Comparison of ENCODE assay signal across 13 cellular contexts in the genomic region with DNA sequence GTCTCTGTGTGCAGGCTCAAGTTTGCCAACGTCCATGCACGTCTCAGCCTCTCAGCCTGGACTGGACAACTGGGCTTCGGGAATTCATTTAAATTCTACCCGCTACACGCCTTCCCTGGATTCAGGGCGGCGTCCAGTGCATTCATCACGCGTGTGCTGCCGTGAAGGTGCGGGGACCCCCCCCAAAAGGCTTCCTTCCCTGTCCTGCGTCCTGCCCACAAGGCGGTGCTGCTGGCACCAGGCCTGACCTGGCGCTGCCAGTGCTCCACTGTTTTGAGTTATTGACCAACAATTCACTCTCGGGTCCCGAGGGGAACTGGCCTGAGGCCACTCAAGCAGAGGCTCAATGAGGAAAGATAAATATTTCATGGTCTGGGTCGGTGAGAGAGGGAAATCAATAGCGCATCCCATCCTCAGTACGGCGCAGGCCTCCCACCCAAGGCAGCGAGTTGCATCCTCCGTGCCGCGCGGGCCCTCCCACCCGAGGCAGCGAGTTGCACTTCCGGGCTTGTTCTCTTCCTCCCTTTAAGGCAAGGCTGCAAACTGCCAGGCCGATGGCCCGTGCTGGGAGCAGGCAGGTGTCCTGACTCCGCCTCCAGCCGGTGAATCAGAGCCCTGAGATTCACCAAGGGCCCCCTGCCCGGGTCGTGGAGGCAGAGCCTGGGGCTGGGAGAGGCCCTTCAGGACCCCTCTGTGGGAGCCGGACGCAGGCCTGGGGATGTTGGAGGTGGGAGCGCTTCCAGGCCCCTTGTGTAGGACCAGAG. TPM values are rescaled to one million over a fixed set of nuclear protein-coding genes. Genes with fewer than 3 reads are reported as not detected.
DNase-seq lines count a peak whose midpoint lies in the region; ATAC-seq and TF ChIP-seq lines count a peak whose summit lies in the region.
"Had no signal": no experiment of that assay in that cellular context is flagged by ENCODE, and none has a peak within 500 bp of the region (broad histone marks: within the 10 kb centered on the region; RNA-seq: fewer than 3 reads in every experiment).

No MANE protein-coding gene starts in this region.

- no peaks in the 10 kb centered on the region for H3K9me3 Mint-ChIP-seq in activated T-cell treated with anti-CD3 and anti-CD28 coated beads, Interleukin-2, amount 50 U/mL, for 4 hours
- no peaks in the 10 kb centered on the region for H3K9me3 Mint-ChIP-seq in activated T-cell treated with anti-CD3 and anti-CD28 coated beads, Interleukin-2, amount 50 U/mL, for 24 hours
- H3K9me3 Mint-ChIP-seq in H9 = no peaks in the 10 kb centered on the region
- no peaks in the 10 kb centered on the region for H3K9me3 Mint-ChIP-seq in activated naive CD8-positive, alpha-beta T cell treated with anti-CD3 and anti-CD28 coated beads for 36 hours
- no peaks in the 10 kb centered on the region for H3K9me3 Mint-ChIP-seq in type B pancreatic cell
- H3K9me3 Mint-ChIP-seq: naive B cell had no signal

- H2BK15ac ChIP-seq in H9 (ENCODE audit: low read depth, low read length) = no peak overlapping the region; the same call in 1 of the 2 replicates
- peak overlapping the region; percentile 91 for H2BK15ac ChIP-seq in neuronal stem cell (ENCODE audit: low read length)

- H3K27ac ChIP-seq in H9 (ENCODE audit: insufficient read length, low read depth, low read length) (no peak overlapping the region), neuronal stem cell (replicated peaks; ENCODE audit: low read length) (no peak overlapping the region), MM.1S (ENCODE audit: low read length) (no peak overlapping the region)
- H3K27ac ChIP-seq: Peyer's patch, uterus had no signal

- H2BK120ac ChIP-seq in H9 (ENCODE audit: low read depth, low read length, poor library complexity, severe bottlenecking) (no peak overlapping the region), neuronal stem cell (ENCODE audit: low read depth, low read length) (peak overlapping the region; percentile 43)

- H3K4me3 Mint-ChIP-seq in activated T-cell treated with anti-CD3 and anti-CD28 coated beads, Interleukin-2, amount 50 U/mL, for 4 hours = no peak overlapping the region
- no peak overlapping the region for H3K4me3 Mint-ChIP-seq in activated T-cell treated with anti-CD3 and anti-CD28 coated beads, Interleukin-2, amount 50 U/mL, for 24 hours
- H3K4me3 Mint-ChIP-seq in H9 (no peak overlapping the region; a peak in 1 of 5 replicates), type B pancreatic cell (no peak overlapping the region)
- H3K4me3 Mint-ChIP-seq in activated naive CD8-positive, alpha-beta T cell treated with anti-CD3 and anti-CD28 coated beads for 36 hours = peak overlapping the region; percentile 51

- H3K4me3 ChIP-seq in neuronal stem cell (ENCODE audit: low read length in 2 of 2) (no peak overlapping the region), MM.1S (ENCODE audit: low read length) (no peak overlapping the region)
- H3K4me3 ChIP-seq: Peyer's patch, uterus had no signal

- no peak overlapping the region for H3K56ac ChIP-seq in H9 (ENCODE audit: insufficient read length, low read depth, low read length)

- WGBS in H9 (ENCODE audit: extremely low coverage, insufficient read length, low lambda C conversion rate) = no CpG with 5 or more reads among the region's 37 CpGs
- no CpG with 5 or more reads among the region's 37 CpGs for WGBS in neuronal stem cell (ENCODE audit: extremely low coverage in 2 of 2, insufficient read length in 2 of 2, insufficient replicate concordance in 1 of 2), 2 donors

- H2AK5ac ChIP-seq in H9 (ENCODE audit: insufficient read length, low read length) = no peak overlapping the region
- H2AK5ac ChIP-seq in neuronal stem cell (ENCODE audit: low read depth, low read length) = peak overlapping the region; percentile 96

- H4K20me1 ChIP-seq in H9 (ENCODE audit: control insufficient read depth, insufficient read depth, insufficient read length) (no peaks in the 10 kb centered on the region), MM.1S (ENCODE audit: insufficient read depth, low read length) (no peaks in the 10 kb centered on the region)

- H3K79me2 ChIP-seq in H9 (ENCODE audit: insufficient read depth, low read length) (no peaks in the 10 kb centered on the region), MM.1S (ENCODE audit: low read length) (no peaks in the 10 kb centered on the region)

- peaks cover 3% of the 10 kb centered on the region; the same call in 1 of the 2 replicates for H3K4me1 ChIP-seq in H9 (ENCODE audit: insufficient read depth, low read length)
- peaks cover 28 to 32% of the 10 kb centered on the region in 2 donors for H3K4me1 ChIP-seq in neuronal stem cell (ENCODE audit: control insufficient read depth in 2 of 2, insufficient read depth in 1 of 2, low read depth in 1 of 2, low read length in 2 of 2)
- no peaks in the 10 kb centered on the region for H3K4me1 ChIP-seq in MM.1S (ENCODE audit: low read length)

- TF ChIP-seq CTCF in H9 (conservative IDR thresholded peaks at IDR 0.05) = no peak
- TF ChIP-seq CTCF in MM.1S (IDR thresholded peaks at IDR 0.05; ENCODE audit: low read length) = no peak
- TF ChIP-seq CTCF in type B pancreatic cell (conservative IDR thresholded peaks at IDR 0.05) = no peak

- H3K9me2 ChIP-seq in MM.1S (replicated peaks; ENCODE audit: insufficient read depth, low read length) = no peaks in the 10 kb centered on the region

- H3T11ph ChIP-seq in H9 (ENCODE audit: low read length) = no peak overlapping the region

- no peak for DNase-seq in activated T-cell treated with anti-CD3 and anti-CD28 coated beads, Interleukin-2, amount 50 U/mL, for 4 hours
- DNase-seq in activated T-cell treated with anti-CD3 and anti-CD28 coated beads, Interleukin-2, amount 50 U/mL, for 24 hours = no peak
- DNase-seq in H9 (peak; percentile 74), neuronal stem cell (ENCODE audit: low spot score) (no peak), NCI-H1417 (lab: John Stamatoyannopoulos, UW) (no peak), MM.1S (no peak), type B pancreatic cell (ENCODE audit: extremely low spot score, unreplicated experiment) (no peak)
- DNase-seq in activated naive CD8-positive, alpha-beta T cell treated with anti-CD3 and anti-CD28 coated beads for 36 hours = peak; percentile 56
- DNase-seq: naive B cell, uterus had no signal

- H3K27me3 Mint-ChIP-seq in activated T-cell treated with anti-CD3 and anti-CD28 coated beads, Interleukin-2, amount 50 U/mL, for 4 hours (ENCODE audit: low read depth) = peaks cover 40% of the 10 kb centered on the region
- H3K27me3 Mint-ChIP-seq in activated T-cell treated with anti-CD3 and anti-CD28 coated beads, Interleukin-2, amount 50 U/mL, for 24 hours = peaks cover 63% of the 10 kb centered on the region
- H3K27me3 Mint-ChIP-seq in H9 (ENCODE audit: low read depth) (peaks cover 24% of the 10 kb centered on the region), type B pancreatic cell (peaks cover 51% of the 10 kb centered on the region)
- H3K27me3 Mint-ChIP-seq in activated naive CD8-positive, alpha-beta T cell treated with anti-CD3 and anti-CD28 coated beads for 36 hours = peaks cover 17% of the 10 kb centered on the region

- H3K9me3 ChIP-seq in H9 (ENCODE audit: control insufficient read depth, low read depth, low read length) = no peaks in the 10 kb centered on the region
- no peaks in the 10 kb centered on the region for H3K9me3 ChIP-seq in neuronal stem cell (replicated peaks in 1 of 2; ENCODE audit: control insufficient read depth in 2 of 2, insufficient read depth in 1 of 2, low read depth in 1 of 2, low read length in 2 of 2)
- no peaks in the 10 kb centered on the region for H3K9me3 ChIP-seq in MM.1S (replicated peaks; ENCODE audit: insufficient read depth, low read length)
- H3K9me3 ChIP-seq: Peyer's patch, uterus had no signal

- H2AFZ ChIP-seq in H9 (ENCODE audit: low read length) (no peak overlapping the region), neuronal stem cell (ENCODE audit: low read length) (peak overlapping the region; percentile 76), MM.1S (ENCODE audit: low read length) (no peak overlapping the region)

- no peaks in the 10 kb centered on the region for H3F3A ChIP-seq in MM.1S (ENCODE audit: insufficient read depth, low read length)

- peak overlapping the region; percentile 21 for H3K18ac ChIP-seq in H9 (ENCODE audit: insufficient read length, low read depth, low read length)
- peak overlapping the region; percentile 93 for H3K18ac ChIP-seq in neuronal stem cell (ENCODE audit: low read length)

- H3K27ac Mint-ChIP-seq in activated T-cell treated with anti-CD3 and anti-CD28 coated beads, Interleukin-2, amount 50 U/mL, for 24 hours = no peak overlapping the region
- H3K27ac Mint-ChIP-seq in H9 (peak overlapping the region in 1 of 3 experiments; percentile 49; a peak in 1 of 7 replicates), type B pancreatic cell (no peak overlapping the region)
- H3K27ac Mint-ChIP-seq in activated naive CD8-positive, alpha-beta T cell treated with anti-CD3 and anti-CD28 coated beads for 36 hours = no peak overlapping the region

- H2BK5ac ChIP-seq in H9 (ENCODE audit: insufficient read length, low read length) (no peak overlapping the region), neuronal stem cell (ENCODE audit: low read length) (no peak overlapping the region)

- H3K36me3 ChIP-seq in neuronal stem cell (replicated peaks in 1 of 2; ENCODE audit: control insufficient read depth in 2 of 2, insufficient read depth in 2 of 2, low read length in 2 of 2) (no peaks in the 10 kb centered on the region), MM.1S (replicated peaks; ENCODE audit: insufficient read depth, low read length) (no peaks in the 10 kb centered on the region)
- H3K36me3 ChIP-seq: Peyer's patch, uterus had no signal

- no peaks in the 10 kb centered on the region for H3K36me3 Mint-ChIP-seq in activated T-cell treated with anti-CD3 and anti-CD28 coated beads, Interleukin-2, amount 50 U/mL, for 4 hours (ENCODE audit: insufficient read depth)
- no peaks in the 10 kb centered on the region for H3K36me3 Mint-ChIP-seq in activated T-cell treated with anti-CD3 and anti-CD28 coated beads, Interleukin-2, amount 50 U/mL, for 24 hours (ENCODE audit: low read depth)
- H3K36me3 Mint-ChIP-seq in H9 (ENCODE audit: insufficient read depth in 1 of 3, low read depth in 3 of 3) (no peaks in the 10 kb centered on the region), type B pancreatic cell (no peaks in the 10 kb centered on the region)
- no peaks in the 10 kb centered on the region for H3K36me3 Mint-ChIP-seq in activated naive CD8-positive, alpha-beta T cell treated with anti-CD3 and anti-CD28 coated beads for 36 hours
- H3K36me3 Mint-ChIP-seq: naive B cell had no signal

- H3K4me1 Mint-ChIP-seq in activated T-cell treated with anti-CD3 and anti-CD28 coated beads, Interleukin-2, amount 50 U/mL, for 4 hours (ENCODE audit: low read depth) = peaks cover 13% of the 10 kb centered on the region
- peaks cover 19% of the 10 kb centered on the region for H3K4me1 Mint-ChIP-seq in activated T-cell treated with anti-CD3 and anti-CD28 coated beads, Interleukin-2, amount 50 U/mL, for 24 hours (ENCODE audit: low read depth)
- H3K4me1 Mint-ChIP-seq in H9 = peaks cover 35 to 55% of the 10 kb centered on the region in 2 experiments
- H3K4me1 Mint-ChIP-seq in activated naive CD8-positive, alpha-beta T cell treated with anti-CD3 and anti-CD28 coated beads for 36 hours = peaks cover 18% of the 10 kb centered on the region
- peaks cover 7% of the 10 kb centered on the region for H3K4me1 Mint-ChIP-seq in type B pancreatic cell (ENCODE audit: unreplicated experiment)

- H3K23ac ChIP-seq in H9 (ENCODE audit: insufficient read length, low read depth, low read length) (no peak overlapping the region), neuronal stem cell (ENCODE audit: low read depth, low read length, poor library complexity) (no peak overlapping the region)

- no peak overlapping the region for H4K5ac ChIP-seq in H9 (ENCODE audit: insufficient read length, low read depth, low read length)

- H3K79me1 ChIP-seq in H9 (ENCODE audit: insufficient read depth, low read depth, low read length, poor library complexity, severe bottlenecking) (no peaks in the 10 kb centered on the region), neuronal stem cell (ENCODE audit: low read depth, low read length) (no peaks in the 10 kb centered on the region)

- H4K8ac ChIP-seq in H9 (replicated peaks; ENCODE audit: insufficient read length, low read depth, low read length) = no peak overlapping the region
- H4K8ac ChIP-seq in neuronal stem cell (ENCODE audit: low read depth, low read length) = no peak overlapping the region

- H3K4me2 ChIP-seq in H9 (ENCODE audit: insufficient read depth, insufficient read length, low read length) (no peak overlapping the region), neuronal stem cell (ENCODE audit: insufficient read depth, low read length, poor library complexity, severe bottlenecking) (no peak overlapping the region), MM.1S (ENCODE audit: low read depth, low read length) (no peak overlapping the region)

- H3K14ac ChIP-seq in H9 (ENCODE audit: insufficient read depth, low read length) (peak overlapping the region; percentile 52; the same call in 1 of the 2 replicates), neuronal stem cell (ENCODE audit: low read length) (peak overlapping the region; percentile 79)

- no peak overlapping the region for H2BK20ac ChIP-seq in H9 (ENCODE audit: low read depth, low read length, poor library complexity, severe bottlenecking)

- peak; percentile 21 to 33 for ATAC-seq in activated T-cell treated with anti-CD3 and anti-CD28 coated beads, Interleukin-2, amount 50 U/mL, for 4 hours

- H3K27me3 ChIP-seq in H9 (ENCODE audit: insufficient read depth, low read length) (no peaks in the 10 kb centered on the region; the same call in 1 of the 2 replicates), neuronal stem cell (ENCODE audit: control insufficient read depth in 3 of 3, insufficient read depth in 3 of 3, low read depth in 1 of 3, low read length in 3 of 3) (peaks cover 0 to 19% (median 12%) of the 10 kb centered on the region in 3 experiments), MM.1S (replicated peaks; ENCODE audit: insufficient read depth, low read length) (peaks cover 89% of the 10 kb centered on the region)

- H4K91ac ChIP-seq in H9 (ENCODE audit: insufficient read length, low read depth, low read length) (no peak overlapping the region), neuronal stem cell (ENCODE audit: low read depth, low read length, poor library complexity) (no peak overlapping the region)

- H2BK12ac ChIP-seq in H9 (ENCODE audit: insufficient read length, low read depth, low read length) (no peak overlapping the region), neuronal stem cell (ENCODE audit: low read length) (peak overlapping the region; percentile 80)

- H3K23me2 ChIP-seq in H9 (ENCODE audit: insufficient read length, low read depth, low read length, poor library complexity, severe bottlenecking) = peaks cover 4% of the 10 kb centered on the region

- H3K9ac ChIP-seq in H9 (ENCODE audit: extremely low read depth, insufficient read length, low read length) = no peak overlapping the region
- H3K9ac ChIP-seq in neuronal stem cell (ENCODE audit: low read depth, low read length, poor library complexity) = peak overlapping the region; percentile 24
- H3K9ac ChIP-seq in MM.1S (ENCODE audit: low read length) = no peak overlapping the region

- H3K4ac ChIP-seq in H9 (ENCODE audit: low read depth, low read length) = no peak overlapping the region
- H3K4ac ChIP-seq in neuronal stem cell (ENCODE audit: low read length) = no peak overlapping the region

RNA-seq across cellular contexts. Expression of a gene that starts 22.8 kb away (rescaled TPM):
- not detected for total RNA-seq in activated T-cell treated with anti-CD3 and anti-CD28 coated beads, Interleukin-2, amount 50 U/mL, for 4 hours
- total RNA-seq in H9 (2021) (0.22 and 0.35 TPM in 2 replicates), type B pancreatic cell (ENCODE audit: low replicate concordance) (not detected in 2 replicates)
- not detected for total RNA-seq in activated naive CD8-positive, alpha-beta T cell treated with anti-CD3 and anti-CD28 coated beads for 36 hours
- polyA plus RNA-seq in neuronal stem cell (2013, experiment 1 of 2) = not detected
- polyA plus RNA-seq in neuronal stem cell (2013, experiment 2 of 2) = not detected
- total RNA-seq: fibroblast of lung, Peyer's patch, skeletal muscle tissue, uterus had no signal
- polyA plus RNA-seq: fibroblast of lung had no signal

Comparison
In these comparisons a context has a peak if more than half of its experiments do, and no peak if none do; other contexts are left out.
1. DNase-seq: peak in H9 (single experiment) and activated naive CD8-positive, alpha-beta T cell treated with anti-CD3 and anti-CD28 coated beads for 36 hours (single experiment); none in activated T-cell treated with anti-CD3 and anti-CD28 coated beads, Interleukin-2, amount 50 U/mL, for 4 hours (single experiment), activated T-cell treated with anti-CD3 and anti-CD28 coated beads, Interleukin-2, amount 50 U/mL, for 24 hours (single experiment), neuronal stem cell (single experiment), NCI-H1417 (0 of 3), MM.1S (single experiment) and type B pancreatic cell (single experiment).